Comparison of ENCODE assay signal across 2 cellular contexts in the genomic region with DNA sequence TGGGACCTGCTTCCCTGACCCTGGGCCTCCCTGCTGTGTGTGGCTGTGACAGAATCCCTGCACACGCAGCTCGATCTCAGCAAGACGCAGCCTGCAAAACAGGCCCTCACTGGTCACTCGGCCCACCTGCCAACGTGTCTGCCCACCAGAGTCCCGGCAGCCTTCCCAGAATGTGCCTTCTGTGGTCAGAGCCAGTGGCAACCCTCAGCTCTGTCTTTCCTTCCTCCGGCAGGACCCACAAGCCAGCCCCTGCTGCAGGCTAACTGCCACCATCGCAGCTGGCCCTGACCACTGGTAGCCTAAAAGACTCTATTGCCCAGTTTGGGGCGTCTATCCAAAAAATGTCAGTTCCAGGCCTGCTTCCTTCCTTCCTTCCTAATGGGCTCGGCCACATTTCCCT.
TF ChIP-seq lines count a peak whose summit lies in the region.

No MANE protein-coding gene starts in this region.

TF ChIP-seq in GM23338, 12 proteins besides CTCF, POLR2A, EP300 and RAD21:
- TF ChIP-seq, protein P1, sequence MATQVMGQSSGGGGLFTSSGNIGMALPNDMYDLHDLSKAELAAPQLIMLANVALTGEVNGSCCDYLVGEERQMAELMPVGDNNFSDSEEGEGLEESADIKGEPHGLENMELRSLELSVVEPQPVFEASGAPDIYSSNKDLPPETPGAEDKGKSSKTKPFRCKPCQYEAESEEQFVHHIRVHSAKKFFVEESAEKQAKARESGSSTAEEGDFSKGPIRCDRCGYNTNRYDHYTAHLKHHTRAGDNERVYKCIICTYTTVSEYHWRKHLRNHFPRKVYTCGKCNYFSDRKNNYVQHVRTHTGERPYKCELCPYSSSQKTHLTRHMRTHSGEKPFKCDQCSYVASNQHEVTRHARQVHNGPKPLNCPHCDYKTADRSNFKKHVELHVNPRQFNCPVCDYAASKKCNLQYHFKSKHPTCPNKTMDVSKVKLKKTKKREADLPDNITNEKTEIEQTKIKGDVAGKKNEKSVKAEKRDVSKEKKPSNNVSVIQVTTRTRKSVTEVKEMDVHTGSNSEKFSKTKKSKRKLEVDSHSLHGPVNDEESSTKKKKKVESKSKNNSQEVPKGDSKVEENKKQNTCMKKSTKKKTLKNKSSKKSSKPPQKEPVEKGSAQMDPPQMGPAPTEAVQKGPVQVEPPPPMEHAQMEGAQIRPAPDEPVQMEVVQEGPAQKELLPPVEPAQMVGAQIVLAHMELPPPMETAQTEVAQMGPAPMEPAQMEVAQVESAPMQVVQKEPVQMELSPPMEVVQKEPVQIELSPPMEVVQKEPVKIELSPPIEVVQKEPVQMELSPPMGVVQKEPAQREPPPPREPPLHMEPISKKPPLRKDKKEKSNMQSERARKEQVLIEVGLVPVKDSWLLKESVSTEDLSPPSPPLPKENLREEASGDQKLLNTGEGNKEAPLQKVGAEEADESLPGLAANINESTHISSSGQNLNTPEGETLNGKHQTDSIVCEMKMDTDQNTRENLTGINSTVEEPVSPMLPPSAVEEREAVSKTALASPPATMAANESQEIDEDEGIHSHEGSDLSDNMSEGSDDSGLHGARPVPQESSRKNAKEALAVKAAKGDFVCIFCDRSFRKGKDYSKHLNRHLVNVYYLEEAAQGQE (IDR thresholded peaks at IDR 0.05; ENCODE audit: unreplicated experiment): no peak
- no peak for TF ChIP-seq STAT1 (IDR thresholded peaks at IDR 0.05; ENCODE audit: unreplicated experiment)
- TF ChIP-seq POLR2AphosphoS5 (IDR thresholded peaks at IDR 0.05; ENCODE audit: low read depth): no peak
- TF ChIP-seq EZH2phosphoT487 (IDR thresholded peaks at IDR 0.05; ENCODE audit: unreplicated experiment): no peak

TF ChIP-seq in H1, 55 proteins besides CTCF, POLR2A, EP300 and RAD21:
- TF ChIP-seq RBBP5 (IDR thresholded peaks at IDR 0.05; ENCODE audit: borderline replicate concordance, low read depth, low read length): no peak
- TF ChIP-seq ASH2L (IDR thresholded peaks at IDR 0.05; ENCODE audit: low read length): no peak
- TF ChIP-seq, protein P2, sequence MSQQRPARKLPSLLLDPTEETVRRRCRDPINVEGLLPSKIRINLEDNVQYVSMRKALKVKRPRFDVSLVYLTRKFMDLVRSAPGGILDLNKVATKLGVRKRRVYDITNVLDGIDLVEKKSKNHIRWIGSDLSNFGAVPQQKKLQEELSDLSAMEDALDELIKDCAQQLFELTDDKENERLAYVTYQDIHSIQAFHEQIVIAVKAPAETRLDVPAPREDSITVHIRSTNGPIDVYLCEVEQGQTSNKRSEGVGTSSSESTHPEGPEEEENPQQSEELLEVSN (IDR thresholded peaks at IDR 0.05): no peak
- TF ChIP-seq SP4 (IDR thresholded peaks at IDR 0.05; ENCODE audit: low read length): no peak
